Comparison of ENCODE assay signal across 22 cellular contexts in the genomic region with DNA sequence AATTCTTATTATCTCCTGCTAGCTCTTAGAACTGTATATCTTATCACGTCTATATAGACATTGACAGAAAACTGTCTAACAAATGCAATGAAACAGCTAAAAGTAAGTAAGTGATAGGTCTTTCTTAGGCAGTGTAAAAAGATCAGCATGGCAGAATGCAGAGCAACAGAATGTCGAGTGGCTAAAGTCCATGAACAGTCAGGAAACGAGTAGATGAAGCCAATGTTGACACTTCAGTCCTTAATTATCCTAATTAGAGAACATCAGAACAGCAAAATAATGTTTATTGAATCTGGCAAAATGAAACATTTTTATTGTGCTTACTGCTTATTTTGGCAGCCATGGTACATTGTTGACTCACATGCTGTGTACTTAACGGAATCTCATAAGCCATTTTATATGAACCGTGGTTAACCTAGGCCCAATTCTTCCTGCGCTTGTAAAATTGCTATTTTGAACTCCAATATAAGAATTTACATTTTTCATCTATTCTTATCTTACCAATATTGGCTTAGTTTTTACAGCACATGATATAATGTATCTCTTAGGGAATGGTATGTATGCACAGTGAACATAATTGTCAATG.
A peak's percentile ranks its signal among the peaks of the same experiment; 100 is the strongest.
DNase-seq lines count a peak whose midpoint lies in the region; ATAC-seq, FAIRE-seq and TF ChIP-seq lines count a peak whose summit lies in the region.
"Had no signal": no experiment of that assay in that cellular context is flagged by ENCODE, and none has a peak within 500 bp of the region (broad histone marks: within the 10 kb centered on the region; RNA-seq: fewer than 3 reads in every experiment).

No MANE protein-coding gene starts in this region.

- no peak for ATAC-seq in HG03135 (IDR thresholded peaks at IDR 0.05; ENCODE audit: unreplicated experiment)
- no peak for ATAC-seq in GM18861 (IDR thresholded peaks at IDR 0.05; ENCODE audit: unreplicated experiment)
- ATAC-seq: T-cell had no signal

- peak; percentile 6 for FAIRE-seq in D721Med (lab: Jason Lieb, UNC)
- FAIRE-seq: A204.1, RCC 7860 had no signal

- TF ChIP-seq CTCF in D721Med (IDR thresholded peaks at IDR 0.05; ENCODE audit: insufficient read depth, missing control alignments) (no peak), astrocyte of the spinal cord (IDR thresholded peaks at IDR 0.05; ENCODE audit: low read depth, low read length) (no peak)

- DNase-seq in D721Med (ENCODE audit: insufficient read length, low spot score): no peak
- peak; percentile 42 for DNase-seq in NCI-H1105 (lab: John Stamatoyannopoulos, UW)
- DNase-seq in NCI-H748 treated with DMSO at 0.1 percent for 48 hours (lab: John Stamatoyannopoulos, UW): peak; percentile 84
- DNase-seq in astrocyte of the spinal cord (ENCODE audit: low read depth, low spot score): peak; percentile 2
- no peak for DNase-seq in HT-29 (ENCODE audit: low spot score)
- no peak for DNase-seq in D341Med (ENCODE audit: low spot score)
- DNase-seq: C1 segment of cervical spinal cord, DMS153, HFFc6, IMR-90, Karpas-422, NCI-H1417 treated with DMSO at 0.1 percent for 48 hours, NCI-H2107, NCI-H2227 treated with DMSO at 0.1 percent for 48 hours, NCI-H526 treated with DMSO at 0.1 percent for 48 hours, Right ventricle myocardium superior, SK-N-SH, T-cell had no signal

- no peak overlapping the region for H3K4me3 ChIP-seq in astrocyte of the spinal cord (ENCODE audit: low read depth, low read length)

- in situ Hi-C loops in astrocyte of the spinal cord (cut with HindIII; ENCODE audit: low sequenced_read_pairs): no loop called here

Comparison
In these comparisons a context has a peak if more than half of its experiments do, and no peak if none do; other contexts are left out.
1. DNase-seq: peak in NCI-H1105 (single experiment), NCI-H748 treated with DMSO at 0.1 percent for 48 hours (single experiment) and astrocyte of the spinal cord (single experiment); none in D721Med (single experiment), HT-29 (single experiment) and D341Med (single experiment).